In the genomic region with DNA sequence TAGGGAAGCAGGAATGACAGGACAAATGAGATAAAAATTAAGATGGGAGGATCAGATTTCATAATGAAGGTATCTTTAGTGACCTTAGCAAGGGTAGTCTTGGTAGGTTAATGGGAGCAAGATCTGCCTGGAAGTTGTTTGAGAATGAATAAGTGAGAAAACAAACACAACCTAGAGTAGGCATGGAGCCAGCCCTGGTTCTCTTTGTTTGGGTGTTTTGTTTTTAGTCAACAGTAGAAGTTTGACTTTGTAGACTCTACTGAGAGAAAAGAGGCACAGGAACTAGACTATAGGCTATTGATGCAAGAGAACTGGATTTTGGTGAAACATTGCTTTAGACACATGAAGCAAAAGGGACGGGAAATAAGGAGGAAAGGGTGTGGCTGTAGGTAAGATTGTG, we compare ENCODE assay signal across 27 cellular contexts. TPM values are rescaled to one million over a fixed set of nuclear protein-coding genes. Genes with fewer than 3 reads are reported as not detected.
"Had no signal": no experiment of that assay in that cellular context is flagged by ENCODE, and none has a peak within 500 bp of the region (broad histone marks: within the 10 kb centered on the region; RNA-seq: fewer than 3 reads in every experiment).

No MANE protein-coding gene starts in this region.

- H3K9me3 Mint-ChIP-seq: activated CD4-positive, alpha-beta memory T cell treated with anti-CD3 and anti-CD28 coated beads for 36 hours; activated CD4-positive, alpha-beta T cell treated with anti-CD3 and anti-CD28 coated beads, Interleukin-2, amount 10 ng/mL, durations not matched to agents 24 days and 14 days; activated naive CD4-positive, alpha-beta T cell treated with anti-CD3 and anti-CD28 coated beads, Interleukin-2, amount 10 ng/mL, durations not matched to agents 7 days and 5 days; activated naive CD8-positive, alpha-beta T cell treated with anti-CD3 and anti-CD28 coated beads, Interleukin-2, amount 10 ng/mL, durations not matched to agents 7 days and 5 days; activated T-helper 1 cell treated with anti-CD3 and anti-CD28 coated beads, Interleukin-12 subunit alpha, Interleukin-12 subunit beta, Interleukin-2, Interleukin-4 antibody, amounts not matched to agents 30 ng/mL and 10 ng/mL and 1 ng/mL, durations not matched to agents 14 hours and 24 hours and 36 hours had no signal

- H3K36me3 Mint-ChIP-seq: activated CD4-positive, alpha-beta memory T cell treated with anti-CD3 and anti-CD28 coated beads for 36 hours; activated CD8-positive, alpha-beta memory T cell treated with anti-CD3 and anti-CD28 coated beads, Interleukin-2, amount 10 ng/mL, durations not matched to agents 7 days and 5 days; activated naive CD4-positive, alpha-beta T cell treated with anti-CD3 and anti-CD28 coated beads, Interleukin-2, amount 10 ng/mL, durations not matched to agents 7 days and 5 days; activated naive CD8-positive, alpha-beta T cell treated with anti-CD3 and anti-CD28 coated beads, Interleukin-2, amount 10 ng/mL, durations not matched to agents 7 days and 5 days; brain had no signal

- H3K4me1 Mint-ChIP-seq: activated CD4-positive, alpha-beta T cell treated with anti-CD3 and anti-CD28 coated beads for 36 hours; activated CD4-positive, alpha-beta T cell treated with anti-CD3 and anti-CD28 coated beads, Interleukin-2, amount 10 ng/mL, durations not matched to agents 24 days and 14 days; activated CD8-positive, alpha-beta memory T cell treated with anti-CD3 and anti-CD28 coated beads, Interleukin-2, amount 10 ng/mL, durations not matched to agents 7 days and 5 days; activated naive CD4-positive, alpha-beta T cell treated with anti-CD3 and anti-CD28 coated beads, Interleukin-2, amount 10 ng/mL, durations not matched to agents 7 days and 5 days; activated naive CD8-positive, alpha-beta T cell treated with anti-CD3 and anti-CD28 coated beads, Interleukin-2, amount 10 ng/mL, durations not matched to agents 7 days and 5 days; brain had no signal

- H3K27me3 Mint-ChIP-seq: activated CD4-positive, alpha-beta memory T cell treated with anti-CD3 and anti-CD28 coated beads for 36 hours; activated CD4-positive, alpha-beta T cell treated with anti-CD3 and anti-CD28 coated beads for 36 hours; activated CD4-positive, alpha-beta T cell treated with anti-CD3 and anti-CD28 coated beads, Interleukin-2, amount 10 ng/mL, durations not matched to agents 24 days and 14 days; activated CD8-positive, alpha-beta memory T cell treated with anti-CD3 and anti-CD28 coated beads, Interleukin-2, amount 10 ng/mL, durations not matched to agents 7 days and 5 days; activated naive CD4-positive, alpha-beta T cell treated with anti-CD3 and anti-CD28 coated beads, Interleukin-2, amount 10 ng/mL, durations not matched to agents 7 days and 5 days; activated naive CD8-positive, alpha-beta T cell treated with anti-CD3 and anti-CD28 coated beads, Interleukin-2, amount 10 ng/mL, durations not matched to agents 7 days and 5 days; brain had no signal

- ATAC-seq: activated CD4-positive, alpha-beta T cell treated with anti-CD3 and anti-CD28 coated beads for 36 hours; activated CD8-positive, alpha-beta memory T cell treated with anti-CD3 and anti-CD28 coated beads, Interleukin-2, amount 10 ng/mL, durations not matched to agents 7 days and 5 days; activated CD8-positive, alpha-beta T cell treated with anti-CD3 and anti-CD28 coated beads, Interleukin-2, amount 10 ng/mL, durations not matched to agents 7 days and 5 days; activated naive CD4-positive, alpha-beta T cell treated with anti-CD3 and anti-CD28 coated beads, Interleukin-2, amount 50 U/mL, for 72 hours; gastroesophageal sphincter had no signal

- H3K27ac Mint-ChIP-seq: activated CD4-positive, alpha-beta memory T cell treated with anti-CD3 and anti-CD28 coated beads for 36 hours; activated CD4-positive, alpha-beta T cell treated with anti-CD3 and anti-CD28 coated beads for 36 hours; activated CD4-positive, alpha-beta T cell treated with anti-CD3 and anti-CD28 coated beads, Interleukin-2, amount 10 ng/mL, durations not matched to agents 24 days and 14 days; activated CD8-positive, alpha-beta memory T cell treated with anti-CD3 and anti-CD28 coated beads, Interleukin-2, amount 10 ng/mL, durations not matched to agents 7 days and 5 days; activated CD8-positive, alpha-beta T cell treated with anti-CD3 and anti-CD28 coated beads, Interleukin-2, amount 10 ng/mL, durations not matched to agents 7 days and 5 days; activated naive CD4-positive, alpha-beta T cell treated with anti-CD3 and anti-CD28 coated beads, Interleukin-2, amount 10 ng/mL, durations not matched to agents 7 days and 5 days; activated naive CD4-positive, alpha-beta T cell treated with anti-CD3 and anti-CD28 coated beads, Interleukin-2, amount 50 U/mL, for 72 hours; activated naive CD8-positive, alpha-beta T cell treated with anti-CD3 and anti-CD28 coated beads, Interleukin-2, amount 10 ng/mL, durations not matched to agents 7 days and 5 days; activated T-helper 1 cell treated with anti-CD3 and anti-CD28 coated beads, Interleukin-12 subunit alpha, Interleukin-12 subunit beta, Interleukin-2, Interleukin-4 antibody, amounts not matched to agents 30 ng/mL and 10 ng/mL and 1 ng/mL, durations not matched to agents 14 hours and 24 hours and 36 hours; brain had no signal

- DNase-seq: activated CD4-positive, alpha-beta memory T cell treated with anti-CD3 and anti-CD28 coated beads for 36 hours; activated CD4-positive, alpha-beta T cell treated with anti-CD3 and anti-CD28 coated beads for 36 hours; activated CD4-positive, alpha-beta T cell treated with anti-CD3 and anti-CD28 coated beads, Interleukin-2, amount 10 ng/mL, durations not matched to agents 24 days and 14 days; activated CD4-positive, CD25-positive, alpha-beta regulatory T cell; activated CD4-positive, CD25-positive, alpha-beta regulatory T cell treated with anti-CD3 and anti-CD28 coated beads, Interleukin-2, amount 50 U/mL, for 72 hours; activated CD8-positive, alpha-beta memory T cell treated with anti-CD3 and anti-CD28 coated beads, Interleukin-2, amount 10 ng/mL, durations not matched to agents 7 days and 5 days; activated CD8-positive, alpha-beta memory T cell treated with anti-CD3 and anti-CD28 coated beads, Interleukin-2, amount 50 U/mL, for 4 hours; activated CD8-positive, alpha-beta T cell treated with anti-CD3 and anti-CD28 coated beads, Interleukin-2, amount 10 ng/mL, durations not matched to agents 7 days and 5 days; activated gamma-delta T cell; activated naive CD4-positive, alpha-beta T cell; activated naive CD4-positive, alpha-beta T cell treated with anti-CD3 and anti-CD28 coated beads, Interleukin-2, amount 10 ng/mL, durations not matched to agents 7 days and 5 days; activated naive CD8-positive, alpha-beta T cell treated with anti-CD3 and anti-CD28 coated beads, Interleukin-2, amount 10 ng/mL, durations not matched to agents 7 days and 5 days; activated T-cell treated with anti-CD3 and anti-CD28 coated beads, Interleukin-2, amount 50 U/mL, for 1 hour; activated T-cell treated with anti-CD3 and anti-CD28 coated beads, Interleukin-2, amount 50 U/mL, for 48 hours; central memory CD4-positive, alpha-beta T cell; cerebellar nuclear complex; colonic mucosa; effector CD8-positive, alpha-beta T cell; esophagus squamous epithelium; foreskin melanocyte; head of caudate nucleus; hippocampal formation had no signal

- H3K4me3 Mint-ChIP-seq: activated CD4-positive, alpha-beta memory T cell treated with anti-CD3 and anti-CD28 coated beads for 36 hours; activated CD4-positive, alpha-beta T cell treated with anti-CD3 and anti-CD28 coated beads for 36 hours; activated CD4-positive, alpha-beta T cell treated with anti-CD3 and anti-CD28 coated beads, Interleukin-2, amount 10 ng/mL, durations not matched to agents 24 days and 14 days; activated CD8-positive, alpha-beta memory T cell treated with anti-CD3 and anti-CD28 coated beads, Interleukin-2, amount 10 ng/mL, durations not matched to agents 7 days and 5 days; activated CD8-positive, alpha-beta T cell treated with anti-CD3 and anti-CD28 coated beads, Interleukin-2, amount 10 ng/mL, durations not matched to agents 7 days and 5 days; activated naive CD4-positive, alpha-beta T cell treated with anti-CD3 and anti-CD28 coated beads, Interleukin-2, amount 10 ng/mL, durations not matched to agents 7 days and 5 days; activated naive CD8-positive, alpha-beta T cell treated with anti-CD3 and anti-CD28 coated beads, Interleukin-2, amount 10 ng/mL, durations not matched to agents 7 days and 5 days; activated T-helper 1 cell treated with anti-CD3 and anti-CD28 coated beads, Interleukin-12 subunit alpha, Interleukin-12 subunit beta, Interleukin-2, Interleukin-4 antibody, amounts not matched to agents 30 ng/mL and 10 ng/mL and 1 ng/mL, durations not matched to agents 14 hours and 24 hours and 36 hours; brain had no signal

RNA-seq across cellular contexts. Expression of gene KCNN2, which starts 40.3 kb away (rescaled TPM):
- total RNA-seq: activated CD4-positive, alpha-beta memory T cell treated with anti-CD3 and anti-CD28 coated beads for 36 hours; activated CD4-positive, alpha-beta T cell treated with anti-CD3 and anti-CD28 coated beads for 36 hours; activated CD4-positive, alpha-beta T cell treated with anti-CD3 and anti-CD28 coated beads, Interleukin-2, amount 10 ng/mL, durations not matched to agents 24 days and 14 days; activated CD8-positive, alpha-beta memory T cell treated with anti-CD3 and anti-CD28 coated beads for 36 hours; activated CD8-positive, alpha-beta memory T cell treated with anti-CD3 and anti-CD28 coated beads, Interleukin-2, amount 10 ng/mL, durations not matched to agents 7 days and 5 days; activated CD8-positive, alpha-beta T cell treated with anti-CD3 and anti-CD28 coated beads, Interleukin-2, amount 10 ng/mL, durations not matched to agents 7 days and 5 days; activated naive CD4-positive, alpha-beta T cell treated with anti-CD3 and anti-CD28 coated beads, Interleukin-2, amount 50 U/mL, for 72 hours; activated naive CD8-positive, alpha-beta T cell treated with anti-CD3 and anti-CD28 coated beads, Interleukin-2, amount 10 ng/mL, durations not matched to agents 7 days and 5 days; activated T-helper 1 cell treated with anti-CD3 and anti-CD28 coated beads, Interleukin-12 subunit alpha, Interleukin-12 subunit beta, Interleukin-2, Interleukin-4 antibody, amounts not matched to agents 30 ng/mL and 10 ng/mL and 1 ng/mL, durations not matched to agents 14 hours and 24 hours and 36 hours had no signal
